15 cellular contexts compared by ENCODE assay signal in genomic region chr22:42700355-42700754, GRCh38. TPM values are rescaled to one million over a fixed set of nuclear protein-coding genes. Genes with fewer than 3 reads are reported as not detected.
DNase-seq lines count a peak whose midpoint lies in the region; TF ChIP-seq lines count a peak whose summit lies in the region.
"Had no signal": no experiment of that assay in that cellular context is flagged by ENCODE, and none has a peak within 500 bp of the region (broad histone marks: within the 10 kb centered on the region; RNA-seq: fewer than 3 reads in every experiment).

No MANE protein-coding gene starts in this region.

- no peak overlapping the region for H3K9ac ChIP-seq in mesenchymal stem cell (ENCODE audit: low read length)
- H3K9ac ChIP-seq: BLaER1, KMS-11 had no signal

- H3K27me3 ChIP-seq in H7 (ENCODE audit: control insufficient read depth, insufficient read depth, low read length) (no peaks in the 10 kb centered on the region), ascending aorta (no peaks in the 10 kb centered on the region), mesenchymal stem cell (ENCODE audit: control insufficient read depth in 1 of 2, insufficient read depth in 1 of 2, low read length in 2 of 2) (no peaks in the 10 kb centered on the region), suprapubic skin (no peaks in the 10 kb centered on the region)
- H3K27me3 ChIP-seq: BLaER1 had no signal

- TF ChIP-seq CTCF in ascending aorta (IDR thresholded peaks at IDR 0.05) (no peak), suprapubic skin (IDR thresholded peaks at IDR 0.05) (no peak)

- H2BK12ac ChIP-seq in mesenchymal stem cell (ENCODE audit: low read length in 2 of 2), result no peak overlapping the region

- H3K18ac ChIP-seq in mesenchymal stem cell (ENCODE audit: low read depth in 1 of 2, low read length in 2 of 2), result no peak overlapping the region

- H2BK120ac ChIP-seq in mesenchymal stem cell (ENCODE audit: low read depth, low read length), result no peak overlapping the region

- peaks cover 13 to 40% of the 10 kb centered on the region in 2 donors for H3K4me1 ChIP-seq in ascending aorta
- H3K4me1 ChIP-seq in mesenchymal stem cell (ENCODE audit: control insufficient read depth, insufficient read depth, low read depth, low read length), result peaks cover 30% of the 10 kb centered on the region
- peaks cover 51% of the 10 kb centered on the region for H3K4me1 ChIP-seq in suprapubic skin

- no peak overlapping the region for H3K23ac ChIP-seq in mesenchymal stem cell (ENCODE audit: low read length in 2 of 2)

- H3K14ac ChIP-seq in mesenchymal stem cell (ENCODE audit: low read length in 2 of 2), result no peak overlapping the region

- H3K4me3 ChIP-seq in H7 (ENCODE audit: insufficient read depth, low read depth, low read length) (no peak overlapping the region), ascending aorta (no peak overlapping the region), mesenchymal stem cell (ENCODE audit: insufficient read depth in 1 of 2, low read depth in 1 of 2, low read length in 2 of 2) (no peak overlapping the region), suprapubic skin (no peak overlapping the region)
- H3K4me3 ChIP-seq: BLaER1 had no signal

- H2BK5ac ChIP-seq in mesenchymal stem cell (ENCODE audit: low read depth, low read length, poor library complexity, severe bottlenecking), result no peak overlapping the region

- H4K8ac ChIP-seq in mesenchymal stem cell (ENCODE audit: low read length), result no peak overlapping the region

- WGBS in mesenchymal stem cell, result 90% methylated on average over 8 of the region's 8 CpGs
- WGBS in suprapubic skin, result 83% methylated on average over 6 of the region's 8 CpGs

- H3K27ac ChIP-seq in ascending aorta, result peak overlapping the region; percentile 92 to 93
- H3K27ac ChIP-seq in mesenchymal stem cell (ENCODE audit: low read length, poor library complexity, severe bottlenecking), result no peak overlapping the region
- H3K27ac ChIP-seq in suprapubic skin, result peak overlapping the region; percentile 25
- H3K27ac ChIP-seq: BLaER1, KMS-11 had no signal

- peaks cover 38% of the 10 kb centered on the region for H3K79me1 ChIP-seq in mesenchymal stem cell (replicated peaks; ENCODE audit: low read length, poor library complexity, severe bottlenecking)

- H4K91ac ChIP-seq in mesenchymal stem cell (ENCODE audit: low read length), result peak overlapping the region; percentile 49

- peak; percentile 30 for DNase-seq in H7
- no peak for DNase-seq in ascending aorta (ENCODE audit: low spot score in 2 of 2)
- DNase-seq in mesenchymal stem cell, result no peak
- DNase-seq in suprapubic skin (ENCODE audit: low spot score in 2 of 2), result no peak
- DNase-seq in NCI-H526 treated with DMSO at 0.1 percent for 48 hours (lab: John Stamatoyannopoulos, UW), result no peak
- no peak for DNase-seq in cerebellar nuclear complex (lab: John Stamatoyannopoulos, UW)
- DNase-seq in activated gamma-delta T cell treated with Interleukin-2 at 50 U/mL for 16 hours, result no peak
- DNase-seq: DMS 273 treated with DMSO at 0.1 percent for 48 hours, NCI-H1092 treated with DMSO at 0.1 percent for 48 hours, NCI-H1694 treated with DMSO at 0.1 percent for 48 hours, PC-3 had no signal

- no peak overlapping the region for H2BK15ac ChIP-seq in mesenchymal stem cell (ENCODE audit: low read depth, poor library complexity, severe bottlenecking)

- H3K9me3 ChIP-seq in ascending aorta, result no peaks in the 10 kb centered on the region
- no peaks in the 10 kb centered on the region for H3K9me3 ChIP-seq in mesenchymal stem cell (ENCODE audit: control insufficient read depth, low read length)
- H3K9me3 ChIP-seq in suprapubic skin, result no peaks in the 10 kb centered on the region
- H3K9me3 ChIP-seq: BLaER1 had no signal

- no peak overlapping the region for H2AFZ ChIP-seq in mesenchymal stem cell (ENCODE audit: low read depth, low read length)

- H3K4ac ChIP-seq in mesenchymal stem cell (ENCODE audit: low read depth in 1 of 2, low read length in 2 of 2), result no peak overlapping the region

- no peak overlapping the region for H3K4me2 ChIP-seq in mesenchymal stem cell (ENCODE audit: low read length, poor library complexity, severe bottlenecking)
- H3K4me2 ChIP-seq: BLaER1, KMS-11 had no signal

- TF ChIP-seq EP300 in suprapubic skin (IDR thresholded peaks at IDR 0.05), result no peak

- no peaks in the 10 kb centered on the region for H3K36me3 ChIP-seq in H7 (replicated peaks; ENCODE audit: control insufficient read depth, insufficient read depth, low read length)
- no peaks in the 10 kb centered on the region for H3K36me3 ChIP-seq in ascending aorta
- H3K36me3 ChIP-seq in mesenchymal stem cell (ENCODE audit: control insufficient read depth in 1 of 2, insufficient read depth in 2 of 2, low read depth in 1 of 2, low read length in 2 of 2), result peaks cover 22 to 23% of the 10 kb centered on the region in 2 experiments
- no peaks in the 10 kb centered on the region for H3K36me3 ChIP-seq in suprapubic skin
- H3K36me3 ChIP-seq: BLaER1 had no signal

- TF ChIP-seq POLR2A in suprapubic skin (IDR thresholded peaks at IDR 0.05), result no peak

- intact Hi-C loops in ascending aorta (cut with DNase I), result no loop called here

- H2AK5ac ChIP-seq in mesenchymal stem cell (ENCODE audit: low read length, severe bottlenecking), result no peak overlapping the region

RNA-seq across cellular contexts. Expression of gene A4GALT, which starts 20.3 kb away (rescaled TPM):
- total RNA-seq in H7 (2014; rRNA removed; shearing (Covaris generic)), result 7.6 and 9.6 TPM in 2 replicates
- total RNA-seq in ascending aorta (85.1 TPM), suprapubic skin (10 to 100 TPM in 2 of 4 donors, 1 to 10 TPM in 2; 6.7 to 11.6 (median 8.8) TPM)
- 10.1 TPM for polyA plus RNA-seq in mesenchymal stem cell (2013, experiment 1 of 2)
- 9.6 TPM for polyA plus RNA-seq in mesenchymal stem cell (2013, experiment 2 of 2)

RNA-seq across cellular contexts. Expression of gene CYB5R3, which starts 51.2 kb away (rescaled TPM):
- total RNA-seq in H7 (2014; rRNA removed; shearing (Covaris generic)), result 75.6 and 86.8 TPM in 2 replicates
- 455 TPM for total RNA-seq in ascending aorta
- 390 TPM for polyA plus RNA-seq in mesenchymal stem cell (2013, experiment 1 of 2)
- polyA plus RNA-seq in mesenchymal stem cell (2013, experiment 2 of 2), result 388 TPM
- total RNA-seq in suprapubic skin, result 100 to 1,000 TPM; 107 to 159 (median 138) TPM

RNA-seq across cellular contexts. Expression of gene ATP5MGL, which starts 60.0 kb away (rescaled TPM):
- total RNA-seq in H7 (2014; rRNA removed; shearing (Covaris generic)), result 0.42 TPM in 1 of 2 replicates, not detected in the other
- total RNA-seq in ascending aorta, result not detected
- not detected for polyA plus RNA-seq in mesenchymal stem cell (2013, experiment 1 of 2)
- not detected for polyA plus RNA-seq in mesenchymal stem cell (2013, experiment 2 of 2)
- total RNA-seq in suprapubic skin, result 1 to 10 TPM in 3 of 4 donors, not detected in 1; 1.3 to 3.9 (median 1.5) TPM
- total RNA-seq: Daoy, H4, PC-3 had no signal
